ENCODE assay signal across 20 cellular contexts in genomic region chr9:97556036-97556720, GRCh38. TPM values are rescaled to one million over a fixed set of nuclear protein-coding genes. Genes with fewer than 3 reads are reported as not detected.
A peak's percentile ranks its signal among the peaks of the same experiment; 100 is the strongest.
DNase-seq lines count a peak whose midpoint lies in the region; ATAC-seq, FAIRE-seq and TF ChIP-seq lines count a peak whose summit lies in the region.
"Had no signal": no experiment of that assay in that cellular context is flagged by ENCODE, and none has a peak within 500 bp of the region (broad histone marks: within the 10 kb centered on the region; RNA-seq: fewer than 3 reads in every experiment).

No MANE protein-coding gene starts in this region.

- H2AK5ac ChIP-seq in H1 (ENCODE audit: low read depth, low read length), result no peak overlapping the region
- H2AK5ac ChIP-seq in neuronal stem cell (ENCODE audit: low read depth, low read length), result peak overlapping the region; percentile 48

- H2BK15ac ChIP-seq in H1 (ENCODE audit: low read length) (no peak overlapping the region), neuronal stem cell (ENCODE audit: low read length) (no peak overlapping the region)

- H4K8ac ChIP-seq in H1 (ENCODE audit: extremely low read depth, insufficient read depth, low read length), result no peak overlapping the region
- no peak overlapping the region for H4K8ac ChIP-seq in neuronal stem cell (ENCODE audit: low read depth, low read length)

- H3K9me3 ChIP-seq in H1 (ENCODE audit: insufficient read depth in 2 of 2, low read depth in 1 of 2, low read length in 1 of 2) (no peaks in the 10 kb centered on the region), neuronal stem cell (replicated peaks in 1 of 2; ENCODE audit: control insufficient read depth in 2 of 2, insufficient read depth in 1 of 2, low read depth in 1 of 2, low read length in 2 of 2) (no peaks in the 10 kb centered on the region), tibial artery (no peaks in the 10 kb centered on the region)
- H3K9me3 ChIP-seq: SJCRH30 had no signal

- H3K23ac ChIP-seq in H1 (ENCODE audit: insufficient read length), result no peak overlapping the region
- H3K23ac ChIP-seq in neuronal stem cell (ENCODE audit: low read depth, low read length, poor library complexity), result no peak overlapping the region

- 0 out of 2 replicates have a peak overlapping the region, but pooled peaks have one; percentile 33 for H2BK12ac ChIP-seq in H1 (ENCODE audit: low read depth, low read length)
- no peak overlapping the region for H2BK12ac ChIP-seq in neuronal stem cell (ENCODE audit: low read length)

- no peak overlapping the region for H4K5ac ChIP-seq in H1 (ENCODE audit: insufficient read length, low read depth, low read length)

- H3K27ac ChIP-seq in H1 (ENCODE audit: low read depth, low read length) (no peak overlapping the region), neuronal stem cell (replicated peaks; ENCODE audit: low read length) (no peak overlapping the region), tibial artery (peak overlapping the region; percentile 91 to 92)
- H3K27ac ChIP-seq: 22Rv1, brain microvascular endothelial cell, SJCRH30 had no signal

- no peak overlapping the region for H3K9ac ChIP-seq in H1 (replicated peaks in 1 of 4; ENCODE audit: extremely low read depth in 1 of 4, low read depth in 3 of 4, low read length in 3 of 4)
- H3K9ac ChIP-seq in neuronal stem cell (ENCODE audit: low read depth, low read length, poor library complexity), result no peak overlapping the region

- TF ChIP-seq POLR2A in H1 (IDR thresholded peaks at IDR 0.05; ENCODE audit: control extremely low read depth in 1 of 2, low read depth in 2 of 2, low read length in 2 of 2) (no peak), GM18505 (IDR thresholded peaks at IDR 0.05; ENCODE audit: borderline replicate concordance, extremely low read depth, insufficient read depth, insufficient read length) (no peak)

- no peaks in the 10 kb centered on the region for H3K23me2 ChIP-seq in H1 (ENCODE audit: low read depth, low read length)

- FAIRE-seq in H1 (lab: Jason Lieb, UNC), result no peak
- FAIRE-seq: H54, K562 had no signal

- no peaks in the 10 kb centered on the region; a peak in 1 of 7 replicates for H3K27me3 ChIP-seq in H1 (replicated peaks in 1 of 4; ENCODE audit: control insufficient read depth in 3 of 4, extremely low read depth in 1 of 4, insufficient read depth in 3 of 4, low read length in 3 of 4)
- peaks cover 0 to 38% (median 0%) of the 10 kb centered on the region in 3 experiments for H3K27me3 ChIP-seq in neuronal stem cell (ENCODE audit: control insufficient read depth in 3 of 3, insufficient read depth in 3 of 3, low read depth in 1 of 3, low read length in 3 of 3)
- no peaks in the 10 kb centered on the region for H3K27me3 ChIP-seq in tibial artery
- H3K27me3 ChIP-seq: brain microvascular endothelial cell had no signal

- POLR2A ChIA-PET in H1 (lab: Charles Lee; ENCODE audit: partially characterized antibody), result no interaction called here

- TF ChIP-seq CTCF in H1 (IDR thresholded peaks at IDR 0.05; ENCODE audit: control extremely low read depth in 1 of 3, insufficient read depth in 1 of 3, low read depth in 1 of 3, low read length in 3 of 3) (no peak), tibial artery (IDR thresholded peaks at IDR 0.05) (no peak)

- intact Hi-C loops in tibial artery (cut with DNase I; ENCODE audit: low total_unique reads), result loop anchor here (2.0 kb wide), 1 partner anchor 53 kb away; no protein-coding TSS in a partner anchor

- H3K36me3 ChIP-seq in H1 (ENCODE audit: control insufficient read depth in 2 of 4, insufficient read depth in 4 of 4, low read length in 3 of 4), result no peaks in the 10 kb centered on the region
- H3K36me3 ChIP-seq in neuronal stem cell (replicated peaks in 1 of 2; ENCODE audit: control insufficient read depth in 2 of 2, insufficient read depth in 2 of 2, low read length in 2 of 2), result no peaks in the 10 kb centered on the region
- peaks cover 20 to 23% (median 23%) of the 10 kb centered on the region in 3 donors for H3K36me3 ChIP-seq in tibial artery
- H3K36me3 ChIP-seq: brain microvascular endothelial cell, SJCRH30 had no signal

- H2AFZ ChIP-seq in H1 (ENCODE audit: low read length) (no peak overlapping the region), neuronal stem cell (ENCODE audit: low read length) (no peak overlapping the region)

- CTCF ChIA-PET in H1 (lab: Charles Lee; ENCODE audit: partially characterized antibody), result interaction anchor here (0.6 to 1.6 kb wide), 3 partner anchors 11 to 60 kb away, joined by 3 to 5 read pairs (median 3); no protein-coding TSS in a partner anchor

- no peak overlapping the region for H2BK20ac ChIP-seq in H1 (ENCODE audit: low read length)

- H2BK120ac ChIP-seq in H1 (replicated peaks; ENCODE audit: low read depth, low read length), result no peak overlapping the region
- H2BK120ac ChIP-seq in neuronal stem cell (ENCODE audit: low read depth, low read length), result no peak overlapping the region

- H3K18ac ChIP-seq in H1 (ENCODE audit: extremely low read depth, low read length), result no peak overlapping the region
- H3K18ac ChIP-seq in neuronal stem cell (ENCODE audit: low read length), result peak overlapping the region; percentile 27

- no peaks in the 10 kb centered on the region for H4K20me1 ChIP-seq in H1 (replicated peaks in 1 of 2; ENCODE audit: control insufficient read depth in 1 of 2, insufficient read depth in 2 of 2, low read length in 2 of 2)

- H3K79me2 ChIP-seq in H1 (ENCODE audit: control insufficient read depth in 1 of 2, insufficient read depth in 2 of 2, low read length in 2 of 2), result no peaks in the 10 kb centered on the region

- no peak for TF ChIP-seq RAD21 in H1 (IDR thresholded peaks at IDR 0.05 in 1 of 2, conservative IDR thresholded peaks at IDR 0.05 in 1 of 2; ENCODE audit: low read depth in 2 of 2, low read length in 2 of 2)

- ATAC-seq in GM18505 (IDR thresholded peaks at IDR 0.05; ENCODE audit: unreplicated experiment) (no peak), GM21528 (IDR thresholded peaks at IDR 0.05; ENCODE audit: low FRiP score, unreplicated experiment) (no peak)
- ATAC-seq: activated CD8-positive, alpha-beta T cell treated with anti-CD3 and anti-CD28 coated beads for 36 hours; esophagus mucosa; K562; stimulated activated naive CD8-positive, alpha-beta T cell treated with anti-CD3 and anti-CD28 coated beads, Interleukin-15, Interleukin-2, amounts not matched to agents 100 U/mL and 50 U/mL, for 24 hours had no signal

- DNase-seq in activated effector memory CD4-positive, alpha-beta T cell treated with anti-CD3 and anti-CD28 coated beads, Interleukin-2, amount 50 U/mL, for 16 hours, result peak; percentile 38
- no peak for DNase-seq in activated effector memory CD4-positive, alpha-beta T cell treated with Interleukin-2 at 50 U/mL for 16 hours
- DNase-seq in H1 (ENCODE audit: low read depth in 1 of 2, low spot score in 2 of 2), result no peak
- DNase-seq in neuronal stem cell (ENCODE audit: low spot score), result no peak
- DNase-seq in tibial artery, result no peak
- no peak for DNase-seq in germinal center (ENCODE audit: low spot score)
- DNase-seq: activated CD8-positive, alpha-beta T cell treated with anti-CD3 and anti-CD28 coated beads for 36 hours; activated T-cell treated with anti-CD3 and anti-CD28 coated beads, Interleukin-2, amount 50 U/mL, for 48 hours; brain microvascular endothelial cell; EL; NCI-H524 treated with DMSO at 0.1 percent for 48 hours; SJCRH30; stimulated activated naive CD8-positive, alpha-beta T cell treated with anti-CD3 and anti-CD28 coated beads, Interleukin-15, Interleukin-2, amounts not matched to agents 100 U/mL and 50 U/mL, for 24 hours; T-helper 2 cell had no signal

- 87% methylated on average over 10 of the region's 10 CpGs; no CpG with 5 or more reads in 1 of the 2 experiments for WGBS in H1 (ENCODE audit: extremely low coverage in 1 of 2, insufficient coverage in 1 of 2, insufficient read length in 1 of 2, insufficient replicate concordance in 2 of 2, low coverage in 1 of 2, low lambda C conversion rate in 2 of 2, missing lambda C conversion rate in 1 of 2), 2 experiments
- WGBS in neuronal stem cell (ENCODE audit: extremely low coverage in 2 of 2, insufficient read length in 2 of 2, insufficient replicate concordance in 1 of 2), 2 donors, result no CpG with 5 or more reads among the region's 10 CpGs

- no peak overlapping the region for H3K4ac ChIP-seq in H1 (replicated peaks; ENCODE audit: insufficient read length, low read depth, low read length)
- H3K4ac ChIP-seq in neuronal stem cell (ENCODE audit: low read length), result no peak overlapping the region

- H3K79me1 ChIP-seq in H1 (ENCODE audit: low read depth, low read length) (no peaks in the 10 kb centered on the region), neuronal stem cell (ENCODE audit: low read depth, low read length) (no peaks in the 10 kb centered on the region)

- H3K4me2 ChIP-seq in H1 (ENCODE audit: insufficient read depth in 1 of 2, low read depth in 2 of 2, low read length in 2 of 2), result no peak overlapping the region
- no peak overlapping the region for H3K4me2 ChIP-seq in neuronal stem cell (ENCODE audit: insufficient read depth, low read length, poor library complexity, severe bottlenecking)

- TF ChIP-seq EP300 in H1 (IDR thresholded peaks at IDR 0.05; ENCODE audit: borderline replicate concordance in 1 of 2, low read depth in 2 of 2, low read length in 2 of 2), result no peak

- H3K14ac ChIP-seq in H1 (ENCODE audit: insufficient read length) (no peak overlapping the region), neuronal stem cell (ENCODE audit: low read length) (no peak overlapping the region)

- H2BK5ac ChIP-seq in H1 (ENCODE audit: low read depth, low read length) (no peak overlapping the region), neuronal stem cell (ENCODE audit: low read length) (no peak overlapping the region)

- H3K56ac ChIP-seq in H1 (replicated peaks; ENCODE audit: insufficient read length, low read depth, low read length), result no peak overlapping the region

- H4K91ac ChIP-seq in H1 (replicated peaks; ENCODE audit: insufficient read length, low read length), result no peak overlapping the region
- H4K91ac ChIP-seq in neuronal stem cell (ENCODE audit: low read depth, low read length, poor library complexity), result no peak overlapping the region

- H3K4me3 ChIP-seq in H1 (ENCODE audit: extremely low read depth in 1 of 4, insufficient read depth in 2 of 4, low read depth in 3 of 4, low read length in 4 of 4) (no peak overlapping the region), neuronal stem cell (ENCODE audit: low read length in 2 of 2) (no peak overlapping the region), tibial artery (no peak overlapping the region)
- H3K4me3 ChIP-seq: K562, SJCRH30 had no signal

- peaks cover 0 to 2% (median under 1%) of the 10 kb centered on the region in 4 experiments; a peak in 2 of 7 replicates for H3K4me1 ChIP-seq in H1 (replicated peaks in 1 of 4; ENCODE audit: control insufficient read depth in 3 of 4, insufficient read depth in 4 of 4, low read length in 3 of 4)
- peaks cover 0 to 3% of the 10 kb centered on the region in 2 donors for H3K4me1 ChIP-seq in neuronal stem cell (ENCODE audit: control insufficient read depth in 2 of 2, insufficient read depth in 1 of 2, low read depth in 1 of 2, low read length in 2 of 2)
- H3K4me1 ChIP-seq in tibial artery, result peaks cover 6 to 73% (median 39%) of the 10 kb centered on the region in 4 donors

RNA-seq across cellular contexts. Expression of gene TMOD1, which starts 54.7 kb away (rescaled TPM):
- 0.88 and 1.1 TPM in 2 replicates for total RNA-seq in H1 (2021; fragmentation: NEBNext Ultra II Directional; extraction: Animal tissue kit (Norgen Biotek cat#: 25700))
- 0.17 and 0.27 TPM in 2 replicates for polyA plus RNA-seq in H1 (2011; rRNA removed)
- polyA plus RNA-seq in H1 (2011; cell fraction: cytosol; rRNA removed), result 0.50 TPM
- 0.43 TPM for polyA plus RNA-seq in H1 (2011; cell fraction: nucleus; rRNA removed)
- 0.89 to 1.5 TPM (median 0.97 TPM) in 4 replicates for polyA plus RNA-seq in H1 (2012, experiment 1 of 2)
- 0.46 TPM for polyA plus RNA-seq in H1 (2012, experiment 2 of 2)
- polyA plus RNA-seq in H1 (2013, experiment 1 of 2), result 0.49 TPM
- 0.37 TPM for polyA plus RNA-seq in H1 (2013, experiment 2 of 2)
- polyA minus RNA-seq in H1 (2011; rRNA and poly(A)+ RNA removed), result 0.17 and 0.25 TPM in 2 replicates
- not detected for polyA minus RNA-seq in H1 (2011; cell fraction: cytosol; rRNA and poly(A)+ RNA removed)
- 0.70 TPM for polyA minus RNA-seq in H1 (2011; cell fraction: nucleus; rRNA and poly(A)+ RNA removed)
- 0.15 TPM for polyA plus RNA-seq in neuronal stem cell (2013, experiment 1 of 2)
- polyA plus RNA-seq in neuronal stem cell (2013, experiment 2 of 2), result 0.21 TPM

Comparison
In these comparisons a context has a peak if more than half of its experiments do, and no peak if none do; other contexts are left out.
1. H3K27ac ChIP-seq: peak in tibial artery (2 of 2); none in H1 (single experiment) and neuronal stem cell (single experiment).